ENCODE assay signal across 14 cellular contexts in the genomic region with DNA sequence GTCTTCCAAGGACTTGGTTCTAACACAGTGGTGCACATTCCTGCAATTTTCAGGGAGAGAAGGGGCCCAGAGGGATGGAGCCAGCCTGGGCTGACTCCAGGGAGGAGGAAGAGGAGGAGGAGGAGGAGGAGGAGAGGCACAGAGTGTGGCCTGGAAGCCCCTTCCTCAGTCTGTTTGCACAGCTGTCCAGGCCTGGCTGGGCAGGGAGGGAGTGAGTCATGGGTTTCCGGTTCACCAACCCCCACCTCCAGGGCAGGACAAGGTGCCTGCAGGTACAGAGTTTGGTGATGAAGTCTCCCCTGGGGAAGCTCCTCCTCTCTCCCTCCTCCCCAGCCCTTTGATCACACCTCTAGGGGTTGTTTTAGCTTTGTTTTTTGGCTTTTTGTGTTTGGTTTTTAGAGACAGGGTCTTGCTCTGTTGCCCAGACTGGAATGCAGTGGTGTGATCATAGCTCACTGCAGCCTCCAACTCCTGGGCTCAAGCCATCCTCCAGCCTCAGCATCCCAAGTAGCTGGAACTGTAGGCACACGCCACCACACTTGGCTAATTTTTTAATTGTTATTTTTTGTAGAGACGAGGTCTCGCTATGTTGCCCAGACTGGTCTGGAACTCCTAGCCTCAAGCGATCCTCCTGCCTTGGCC.
DNase-seq lines count a peak whose midpoint lies in the region; ATAC-seq, FAIRE-seq and TF ChIP-seq lines count a peak whose summit lies in the region.
"Had no signal": no experiment of that assay in that cellular context is flagged by ENCODE, and none has a peak within 500 bp of the region (broad histone marks: within the 10 kb centered on the region; RNA-seq: fewer than 3 reads in every experiment).

No MANE protein-coding gene starts in this region.

- TF ChIP-seq CTCF in K562 (IDR thresholded peaks at IDR 0.05 in 2 of 3, conservative IDR thresholded peaks at IDR 0.05 in 1 of 3; ENCODE audit: insufficient read depth in 2 of 3, low read depth in 1 of 3, low read length in 3 of 3) (no peak), osteoblast (IDR thresholded peaks at IDR 0.05; ENCODE audit: extremely low read depth, low read depth, low read length) (no peak), suprapubic skin (IDR thresholded peaks at IDR 0.05) (no peak)

- WGBS in K562 (ENCODE audit: insufficient coverage, low coverage, missing lambda C conversion rate) = 64% methylated on average over 5 of the region's 5 CpGs
- 85% methylated on average over 5 of the region's 5 CpGs for WGBS in suprapubic skin

- peaks cover 4 to 32% of the 10 kb centered on the region in 2 experiments; a peak in 4 of 5 replicates for H3K4me1 ChIP-seq in K562 (replicated peaks in 1 of 2; ENCODE audit: control insufficient read depth in 2 of 2, insufficient read depth in 2 of 2, low read length in 2 of 2)
- H3K4me1 ChIP-seq in osteoblast (ENCODE audit: insufficient read depth, low read length) = peaks cover 2% of the 10 kb centered on the region
- peaks cover 11% of the 10 kb centered on the region for H3K4me1 ChIP-seq in suprapubic skin

- no peaks in the 10 kb centered on the region for H3K79me2 ChIP-seq in K562 (ENCODE audit: control insufficient read depth, insufficient read depth, low read length)
- H3K79me2 ChIP-seq in osteoblast (ENCODE audit: insufficient read depth, low read length) = no peaks in the 10 kb centered on the region

- peak; percentile 68 for DNase-seq in NCI-H2029 (lab: John Stamatoyannopoulos, UW)
- DNase-seq in NCI-H2029 treated with DMSO at 0.1 percent for 48 hours (lab: John Stamatoyannopoulos, UW) = no peak
- DNase-seq in NAMALWA (ENCODE audit: low spot score) = peak; percentile 49
- DNase-seq in K562 (ENCODE audit: extremely low read depth in 1 of 4, low spot score in 3 of 4) = peak in 1 of 4 experiments; percentile 52
- DNase-seq in osteoblast (ENCODE audit: insufficient read length, low spot score, missing footprints) = peak; percentile 78
- DNase-seq in suprapubic skin (ENCODE audit: low spot score in 2 of 2) = no peak
- DNase-seq: 8988T; activated effector memory CD4-positive, alpha-beta T cell treated with Interleukin-2 at 50 U/mL for 16 hours; brain microvascular endothelial cell; heart right ventricle; NCI-H2081 had no signal

- no peaks in the 10 kb centered on the region for H3K9me1 ChIP-seq in K562 (ENCODE audit: control insufficient read depth, insufficient read depth, low read length)

- H3K27me3 ChIP-seq in K562 (ENCODE audit: control insufficient read depth in 2 of 2, insufficient read depth in 2 of 2, low read length in 2 of 2) (no peaks in the 10 kb centered on the region), osteoblast (ENCODE audit: insufficient read depth, low read length) (peaks cover 20% of the 10 kb centered on the region), suprapubic skin (peaks cover 29% of the 10 kb centered on the region)
- H3K27me3 ChIP-seq: brain microvascular endothelial cell had no signal

- intact Hi-C loops in K562 (cut with micrococcal nuclease) = loop anchor here (5.0 kb wide), 1 partner anchor 77 kb away; a partner anchor contains a TSS

- H3K9ac ChIP-seq in K562 (ENCODE audit: insufficient read depth in 1 of 2, low read depth in 2 of 2, low read length in 2 of 2) = no peak overlapping the region

- no peak for TF ChIP-seq RAD21 in K562 (CRISPR knock-in tag; conservative IDR thresholded peaks at IDR 0.05 in 1 of 2, IDR thresholded peaks at IDR 0.05 in 1 of 2)

- H3K4me2 ChIP-seq in K562 (ENCODE audit: insufficient read depth, low read length) = no peak overlapping the region
- H3K4me2 ChIP-seq in osteoblast (ENCODE audit: insufficient read depth, low read length) = no peak overlapping the region

- no peak for TF ChIP-seq EP300 in K562 (IDR thresholded peaks at IDR 0.05; ENCODE audit: low read length)
- TF ChIP-seq EP300 in suprapubic skin (IDR thresholded peaks at IDR 0.05) = no peak

- POLR2A ChIA-PET in K562 (lab: Yijun Ruan, JAX) = interaction anchor here (0.8 kb wide), 1 partner anchor 11 kb away, joined by 4 read pairs; no protein-coding TSS in a partner anchor

- H3K27ac ChIP-seq in K562 (ENCODE audit: extremely low read depth, low read depth, low read length) (no peak overlapping the region), osteoblast (ENCODE audit: low read depth, low read length) (no peak overlapping the region), suprapubic skin (no peak overlapping the region)
- H3K27ac ChIP-seq: brain microvascular endothelial cell, heart right ventricle had no signal

- H3K4me3 ChIP-seq in K562 (no peak overlapping the region), osteoblast (ENCODE audit: insufficient read depth, low read length) (no peak overlapping the region), suprapubic skin (no peak overlapping the region)
- H3K4me3 ChIP-seq: heart right ventricle had no signal

- no TSS peak for BruUV-seq in K562 (replicated peaks; lab: Mats Ljungman, UMichigan)

- H2AFZ ChIP-seq in K562 (ENCODE audit: low read depth, low read length) (no peak overlapping the region), osteoblast (ENCODE audit: low read length) (no peak overlapping the region)

- no peak for ATAC-seq in K562
- ATAC-seq in activated CD4-positive, CD25-positive, alpha-beta regulatory T cell treated with anti-CD3 and anti-CD28 coated beads, Interleukin-2, amount 50 U/mL, for 24 hours = no peak
- no peak for ATAC-seq in HG03135 (IDR thresholded peaks at IDR 0.05; ENCODE audit: unreplicated experiment)
- ATAC-seq: heart right ventricle had no signal

- peaks cover 4% of the 10 kb centered on the region; the same call in 1 of the 2 replicates for H3K9me3 ChIP-seq in K562 (replicated peaks; ENCODE audit: control insufficient read depth, insufficient read depth, low read depth, low read length)
- no peaks in the 10 kb centered on the region for H3K9me3 ChIP-seq in osteoblast (ENCODE audit: low read depth, low read length)
- H3K9me3 ChIP-seq in suprapubic skin = no peaks in the 10 kb centered on the region

- TF ChIP-seq POLR2A in K562 (conservative IDR thresholded peaks at IDR 0.05) = no peak
- TF ChIP-seq POLR2A in suprapubic skin (IDR thresholded peaks at IDR 0.05) = no peak

- 0 out of 2 replicates have a peak, but pooled peaks cover 3% of the 10 kb centered on the region for H4K20me1 ChIP-seq in K562 (replicated peaks; ENCODE audit: control insufficient read depth, insufficient read depth, low read length)
- no peaks in the 10 kb centered on the region for H4K20me1 ChIP-seq in osteoblast (ENCODE audit: insufficient read depth, low read length)

- in situ Hi-C loops in K562 (cut with MboI) = no loop called here

- H3K36me3 ChIP-seq in K562 (ENCODE audit: control insufficient read depth, insufficient read depth, low read length) (no peaks in the 10 kb centered on the region), osteoblast (ENCODE audit: insufficient read depth, low read length) (no peaks in the 10 kb centered on the region), suprapubic skin (no peaks in the 10 kb centered on the region)
- H3K36me3 ChIP-seq: brain microvascular endothelial cell, heart right ventricle had no signal

- no peak for FAIRE-seq in K562 (lab: Jason Lieb, UNC)
- FAIRE-seq: endometrium had no signal

- CTCF ChIA-PET in K562 (lab: Yijun Ruan, JAX; ENCODE audit: low intra/inter-chr PET ratio) = interaction anchor here (0.6 kb wide), 1 partner anchor 116 kb away, joined by 3 read pairs; no protein-coding TSS in a partner anchor

TF ChIP-seq in K562, 482 proteins besides CTCF, POLR2A, EP300 and RAD21 (continues in another document):
- TF ChIP-seq, protein P1, sequence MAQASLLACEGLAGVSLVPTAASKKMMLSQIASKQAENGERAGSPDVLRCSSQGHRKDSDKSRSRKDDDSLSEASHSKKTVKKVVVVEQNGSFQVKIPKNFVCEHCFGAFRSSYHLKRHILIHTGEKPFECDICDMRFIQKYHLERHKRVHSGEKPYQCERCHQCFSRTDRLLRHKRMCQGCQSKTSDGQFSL (CRISPR knock-in tag; IDR thresholded peaks at IDR 0.05) = no peak
- TF ChIP-seq, protein P1 (tag; IDR thresholded peaks at IDR 0.05) = no peak
- TF ChIP-seq, protein P2, sequence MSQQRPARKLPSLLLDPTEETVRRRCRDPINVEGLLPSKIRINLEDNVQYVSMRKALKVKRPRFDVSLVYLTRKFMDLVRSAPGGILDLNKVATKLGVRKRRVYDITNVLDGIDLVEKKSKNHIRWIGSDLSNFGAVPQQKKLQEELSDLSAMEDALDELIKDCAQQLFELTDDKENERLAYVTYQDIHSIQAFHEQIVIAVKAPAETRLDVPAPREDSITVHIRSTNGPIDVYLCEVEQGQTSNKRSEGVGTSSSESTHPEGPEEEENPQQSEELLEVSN (IDR thresholded peaks at IDR 0.05; ENCODE audit: borderline replicate concordance in 1 of 2, extremely low read depth in 1 of 2, insufficient read depth in 1 of 2, insufficient read length in 1 of 2, low read depth in 1 of 2, low read length in 1 of 2, poor library complexity in 1 of 2, severe bottlenecking in 1 of 2) = no peak
- TF ChIP-seq, protein P3, sequence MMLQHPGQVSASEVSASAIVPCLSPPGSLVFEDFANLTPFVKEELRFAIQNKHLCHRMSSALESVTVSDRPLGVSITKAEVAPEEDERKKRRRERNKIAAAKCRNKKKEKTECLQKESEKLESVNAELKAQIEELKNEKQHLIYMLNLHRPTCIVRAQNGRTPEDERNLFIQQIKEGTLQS (IDR thresholded peaks at IDR 0.05) = peak; percentile 67
- TF ChIP-seq, protein P3 (CRISPR knock-in tag; conservative IDR thresholded peaks at IDR 0.05) = no peak
- peak; percentile 28; the same call in 1 of the 2 replicates for TF ChIP-seq CBFA2T2 (conservative IDR thresholded peaks at IDR 0.05)

Comparison
In these comparisons a context has a peak if more than half of its experiments do, and no peak if none do; other contexts are left out.
1. DNase-seq: peak in NCI-H2029 (single experiment), NAMALWA (single experiment) and osteoblast (single experiment); none in NCI-H2029 treated with DMSO at 0.1 percent for 48 hours (single experiment) and suprapubic skin (0 of 2).